Comparison of ENCODE assay signal across 8 cellular contexts in genomic region chr22:19179472-19180048, GRCh38. TPM values are rescaled to one million over a fixed set of nuclear protein-coding genes. Genes with fewer than 3 reads are reported as not detected.
DNase-seq lines count a peak whose midpoint lies in the region; ATAC-seq and TF ChIP-seq lines count a peak whose summit lies in the region.

No MANE protein-coding gene starts in this region.

- H3K27ac Mint-ChIP-seq in activated T-cell treated with anti-CD3 and anti-CD28 coated beads, Interleukin-2, amount 50 U/mL, for 24 hours, result peak overlapping the region; percentile 81

- ATAC-seq in Right ventricle myocardium inferior (peak; percentile 77), HG03064 (IDR thresholded peaks at IDR 0.05; ENCODE audit: low read depth, unreplicated experiment) (peak; percentile 31), upper lobe of right lung (peak; percentile 77)

- H3K27me3 Mint-ChIP-seq in activated T-cell treated with anti-CD3 and anti-CD28 coated beads, Interleukin-2, amount 50 U/mL, for 24 hours, result no peaks in the 10 kb centered on the region

- H2AFZ ChIP-seq in fibroblast of lung (ENCODE audit: low read length), result peak overlapping the region; percentile 56

- H3K27ac ChIP-seq in fibroblast of lung (ENCODE audit: insufficient read depth, low read length), result peak overlapping the region; percentile 29
- peak overlapping the region; percentile 70 for H3K27ac ChIP-seq in upper lobe of right lung

- peak overlapping the region; percentile 74 for H3K4me3 Mint-ChIP-seq in activated T-cell treated with anti-CD3 and anti-CD28 coated beads, Interleukin-2, amount 50 U/mL, for 24 hours

- H3K9me3 ChIP-seq in fibroblast of lung (ENCODE audit: control insufficient read depth, insufficient read depth, low read depth, low read length) (no peaks in the 10 kb centered on the region), upper lobe of right lung (no peaks in the 10 kb centered on the region)

- H3K36me3 Mint-ChIP-seq in activated T-cell treated with anti-CD3 and anti-CD28 coated beads, Interleukin-2, amount 50 U/mL, for 24 hours (ENCODE audit: low read depth), result peaks cover 11% of the 10 kb centered on the region

- peak; percentile 83 for DNase-seq in Right ventricle myocardium inferior (ENCODE audit: missing footprints)
- no peak for DNase-seq in cardiac septum (ENCODE audit: low spot score)
- DNase-seq in NCI-H345 treated with DMSO at 0.1 percent for 48 hours (lab: John Stamatoyannopoulos, UW; ENCODE audit: unreplicated experiment), result peak; percentile 50
- no peak for DNase-seq in activated T-cell treated with anti-CD3 and anti-CD28 coated beads, Interleukin-2, amount 50 U/mL, for 24 hours
- DNase-seq in fibroblast of lung (ENCODE audit: low read depth in 2 of 2), result peak; percentile 82 to 88
- peak; percentile 64 for DNase-seq in myocyte (ENCODE audit: low read depth)
- peak; percentile 89 for DNase-seq in upper lobe of right lung

- no peak overlapping the region for H3K9ac ChIP-seq in fibroblast of lung (ENCODE audit: insufficient read depth, low read length)

- no peaks in the 10 kb centered on the region for H3K27me3 ChIP-seq in fibroblast of lung (ENCODE audit: control insufficient read depth, insufficient read depth, low read length)
- no peaks in the 10 kb centered on the region for H3K27me3 ChIP-seq in upper lobe of right lung

- intact Hi-C loops in Right ventricle myocardium inferior (cut with DNase I), result loop anchor here (2.0 kb wide), 2 partner anchors 35 to 111 kb away; partner anchors contain the start of genes CLTCL1 and ESS2
- intact Hi-C loops in cardiac septum (cut with DNase I), result loop anchor here (2.0 to 5.0 kb wide), 4 partner anchors 35 to 268 kb away; partner anchors contain the start of genes C22orf39, CLTCL1, DGCR2 and ESS2
- intact Hi-C loops in upper lobe of right lung (cut with DNase I), result no loop called here

- peaks cover 32% of the 10 kb centered on the region for H3K4me1 Mint-ChIP-seq in activated T-cell treated with anti-CD3 and anti-CD28 coated beads, Interleukin-2, amount 50 U/mL, for 24 hours (ENCODE audit: low read depth)

- H3K4me3 ChIP-seq in fibroblast of lung (replicated peaks in 1 of 4; ENCODE audit: control extremely low read depth in 1 of 4, insufficient read depth in 1 of 4, low read depth in 3 of 4, low read length in 4 of 4) (peak overlapping the region; percentile 46 to 75 (median 62)), upper lobe of right lung (peak overlapping the region; percentile 73)

- peak overlapping the region; percentile 90 for H3K4me2 ChIP-seq in fibroblast of lung (ENCODE audit: extremely low read depth, insufficient read depth, low read length)

- no peaks in the 10 kb centered on the region for H4K20me1 ChIP-seq in fibroblast of lung (ENCODE audit: control insufficient read depth, extremely low read depth, insufficient read depth, low read length)

- peak; percentile 60 to 72 for TF ChIP-seq CTCF in fibroblast of lung (conservative IDR thresholded peaks at IDR 0.05 in 1 of 2, IDR thresholded peaks at IDR 0.05 in 1 of 2; ENCODE audit: low read depth in 1 of 2, low read length in 2 of 2)
- peak; percentile 75 for TF ChIP-seq CTCF in upper lobe of right lung (IDR thresholded peaks at IDR 0.05)

- H3K9me3 Mint-ChIP-seq in activated T-cell treated with anti-CD3 and anti-CD28 coated beads, Interleukin-2, amount 50 U/mL, for 24 hours, result no peaks in the 10 kb centered on the region

- H3K36me3 ChIP-seq in fibroblast of lung (ENCODE audit: control insufficient read depth, insufficient read depth, low read length) (peaks cover 11% of the 10 kb centered on the region), upper lobe of right lung (peaks cover 4% of the 10 kb centered on the region)

- peaks cover 26% of the 10 kb centered on the region for H3K79me2 ChIP-seq in fibroblast of lung (ENCODE audit: control insufficient read depth, insufficient read depth, low read length)

- H3K4me1 ChIP-seq in fibroblast of lung (ENCODE audit: control insufficient read depth, extremely low read depth, insufficient read depth, low read length), result peaks cover 17% of the 10 kb centered on the region
- peaks cover 22% of the 10 kb centered on the region for H3K4me1 ChIP-seq in upper lobe of right lung

RNA-seq across cellular contexts. Expression of gene SLC25A1, which starts 1.0 kb away (rescaled TPM):
- total RNA-seq in Right ventricle myocardium inferior, result 28.7 TPM
- 22.2 TPM for total RNA-seq in cardiac septum
- 72.2 and 161 TPM in 2 replicates for total RNA-seq in fibroblast of lung
- polyA plus RNA-seq in fibroblast of lung, result 44.3 and 56.1 TPM in 2 replicates
- polyA plus RNA-seq in fibroblast of lung (2012), result 128 and 154 TPM in 2 replicates
- 154 and 206 TPM in 2 replicates for polyA minus RNA-seq in fibroblast of lung (ENCODE audit: low replicate concordance)
- total RNA-seq in myocyte, result 34.1 and 36.2 TPM in 2 replicates
- polyA plus RNA-seq in myocyte (2012), result 39.1 TPM
- total RNA-seq in upper lobe of right lung, result 63.0 TPM

RNA-seq across cellular contexts. Expression of gene GSC2, which starts 29.5 kb away (rescaled TPM):
- total RNA-seq in Right ventricle myocardium inferior (not detected), cardiac septum (not detected), fibroblast of lung (not detected in 2 replicates), myocyte (not detected in 2 replicates), upper lobe of right lung (not detected)
- not detected in 2 replicates for polyA plus RNA-seq in fibroblast of lung
- not detected in 2 replicates for polyA plus RNA-seq in fibroblast of lung (2012)
- polyA minus RNA-seq in fibroblast of lung (ENCODE audit: low replicate concordance), result not detected in 2 replicates
- not detected for polyA plus RNA-seq in myocyte (2012)

RNA-seq across cellular contexts. Expression of gene ESS2, which starts 35.1 kb away (rescaled TPM):
- total RNA-seq in Right ventricle myocardium inferior (8.8 TPM), cardiac septum (11.0 TPM), fibroblast of lung (5.4 and 6.2 TPM in 2 replicates), myocyte (17.5 and 21.1 TPM in 2 replicates), upper lobe of right lung (14.0 TPM)
- 7.5 and 9.5 TPM in 2 replicates for polyA plus RNA-seq in fibroblast of lung
- 10.5 and 15.1 TPM in 2 replicates for polyA plus RNA-seq in fibroblast of lung (2012)
- polyA minus RNA-seq in fibroblast of lung (ENCODE audit: low replicate concordance), result 6.1 and 6.8 TPM in 2 replicates
- 15.8 TPM for polyA plus RNA-seq in myocyte (2012)

RNA-seq across cellular contexts. Expression of gene TSSK2, which starts 48.5 kb away (rescaled TPM):
- total RNA-seq in Right ventricle myocardium inferior, result not detected
- total RNA-seq in cardiac septum, result not detected
- not detected in 2 replicates for total RNA-seq in fibroblast of lung
- polyA plus RNA-seq in fibroblast of lung, result not detected in 2 replicates
- polyA plus RNA-seq in fibroblast of lung (2012), result not detected in 2 replicates
- polyA minus RNA-seq in fibroblast of lung (ENCODE audit: low replicate concordance), result not detected in 2 replicates
- not detected in 2 replicates for total RNA-seq in myocyte
- polyA plus RNA-seq in myocyte (2012), result not detected
- not detected for total RNA-seq in upper lobe of right lung

RNA-seq across cellular contexts. Expression of gene DGCR2, which starts 57.3 kb away (rescaled TPM):
- 29.9 TPM for total RNA-seq in Right ventricle myocardium inferior
- 35.2 TPM for total RNA-seq in cardiac septum
- total RNA-seq in fibroblast of lung, result 36.2 and 39.5 TPM in 2 replicates
- polyA plus RNA-seq in fibroblast of lung, result 34.3 and 41.5 TPM in 2 replicates
- 35.2 and 35.7 TPM in 2 replicates for polyA plus RNA-seq in fibroblast of lung (2012)
- polyA minus RNA-seq in fibroblast of lung (ENCODE audit: low replicate concordance), result 99.5 and 137 TPM in 2 replicates
- 60.8 and 63.8 TPM in 2 replicates for total RNA-seq in myocyte
- 41.6 TPM for polyA plus RNA-seq in myocyte (2012)
- total RNA-seq in upper lobe of right lung, result 70.6 TPM

Comparison
In these comparisons a context has a peak if more than half of its experiments do, and no peak if none do; other contexts are left out.
1. DNase-seq: peak in Right ventricle myocardium inferior (single experiment), NCI-H345 treated with DMSO at 0.1 percent for 48 hours (single experiment), fibroblast of lung (2 of 2), myocyte (single experiment) and upper lobe of right lung (single experiment); none in cardiac septum (single experiment) and activated T-cell treated with anti-CD3 and anti-CD28 coated beads, Interleukin-2, amount 50 U/mL, for 24 hours (single experiment).
2. Peak in every context shown above with its lines, with median percentiles within 50 percentile points of each other: ATAC-seq.